ENCODE assay signal across 9 cellular contexts in genomic region chr13:72221276-72221962, GRCh38.
DNase-seq lines count a peak whose midpoint lies in the region; ATAC-seq and TF ChIP-seq lines count a peak whose summit lies in the region.
"Had no signal": no experiment of that assay in that cellular context is flagged by ENCODE, and none has a peak within 500 bp of the region (broad histone marks: within the 10 kb centered on the region; RNA-seq: fewer than 3 reads in every experiment).

No MANE protein-coding gene starts in this region.

- H3K9me3 Mint-ChIP-seq in endothelial cell (ENCODE audit: unreplicated experiment) = no peaks in the 10 kb centered on the region

- ATAC-seq in GM21786 (IDR thresholded peaks at IDR 0.05; ENCODE audit: unreplicated experiment) (peak; percentile 69), GM19397 (IDR thresholded peaks at IDR 0.05; ENCODE audit: unreplicated experiment) (no peak)

- H3K36me3 Mint-ChIP-seq in endothelial cell (ENCODE audit: low read depth, unreplicated experiment) = no peaks in the 10 kb centered on the region

- TF ChIP-seq CTCF in endothelial cell (IDR thresholded peaks at IDR 0.05; ENCODE audit: unreplicated experiment) = peak; percentile 75

- no peak overlapping the region for H3K4me3 Mint-ChIP-seq in endothelial cell (ENCODE audit: unreplicated experiment)
- H3K4me3 Mint-ChIP-seq: central memory CD8-positive, alpha-beta T cell had no signal

- H3K27me3 Mint-ChIP-seq in endothelial cell (ENCODE audit: unreplicated experiment) = peaks cover 2% of the 10 kb centered on the region
- H3K27me3 Mint-ChIP-seq: central memory CD8-positive, alpha-beta T cell had no signal

- no peak overlapping the region for H3K27ac Mint-ChIP-seq in endothelial cell (ENCODE audit: unreplicated experiment)

- DNase-seq in CD1c-positive myeloid dendritic cell (ENCODE audit: extremely low spot score) = peak; percentile 6
- peak; percentile 45 for DNase-seq in NCI-H526 treated with DMSO at 0.1 percent for 48 hours (lab: John Stamatoyannopoulos, UW)
- DNase-seq in endothelial cell (ENCODE audit: low spot score) = peak; percentile 38
- peak; percentile 13 for DNase-seq in retina
- no peak for DNase-seq in activated naive CD4-positive, alpha-beta T cell treated with anti-CD3 and anti-CD28 coated beads, Interleukin-2, amount 50 U/mL, for 16 hours
- no peak for DNase-seq in activated effector memory CD4-positive, alpha-beta T cell treated with Interleukin-2 at 50 U/mL for 16 hours

- H3K4me1 Mint-ChIP-seq in endothelial cell (ENCODE audit: unreplicated experiment) = peaks cover 10% of the 10 kb centered on the region
- H3K4me1 Mint-ChIP-seq: central memory CD8-positive, alpha-beta T cell had no signal

Comparison
In these comparisons a context has a peak if more than half of its experiments do, and no peak if none do; other contexts are left out.
1. DNase-seq: peak in CD1c-positive myeloid dendritic cell (single experiment), NCI-H526 treated with DMSO at 0.1 percent for 48 hours (single experiment), endothelial cell (single experiment) and retina (single experiment); none in activated naive CD4-positive, alpha-beta T cell treated with anti-CD3 and anti-CD28 coated beads, Interleukin-2, amount 50 U/mL, for 16 hours (single experiment) and activated effector memory CD4-positive, alpha-beta T cell treated with Interleukin-2 at 50 U/mL for 16 hours (single experiment).